Comparison of ENCODE assay signal across 26 cellular contexts in genomic region chr1:154635162-154635561, GRCh38. TPM values are rescaled to one million over a fixed set of nuclear protein-coding genes. Genes with fewer than 3 reads are reported as not detected.
DNase-seq lines count a peak whose midpoint lies in the region; ATAC-seq, FAIRE-seq and TF ChIP-seq lines count a peak whose summit lies in the region.
"Had no signal": no experiment of that assay in that cellular context is flagged by ENCODE, and none has a peak within 500 bp of the region (broad histone marks: within the 10 kb centered on the region; RNA-seq: fewer than 3 reads in every experiment).

No MANE protein-coding gene starts in this region.

- no peak overlapping the region for H2BK120ac ChIP-seq in IMR-90 (ENCODE audit: low read depth, low read length)

- no peak overlapping the region for H3K14ac ChIP-seq in IMR-90 (replicated peaks; ENCODE audit: low read depth, low read length)

- DNase-seq in GM23338 (ENCODE audit: low spot score) (no peak), IMR-90 (no peak), bronchial epithelial cell (ENCODE audit: low read depth) (peak; percentile 4), fibroblast of mammary gland (ENCODE audit: low read depth) (peak; percentile 7), ecto neural progenitor cell (ENCODE audit: low spot score) (no peak), medulla oblongata (ENCODE audit: extremely low spot score) (no peak)
- DNase-seq in stimulated activated CD4-positive, alpha-beta T cell treated with anti-CD3 and anti-CD28 coated beads, Interleukin-2, amount 100 ng/mL, for 24 hours = no peak
- DNase-seq: ACHN; AML-193; BE2C; CD4-positive, alpha-beta T cell; CD8-positive, alpha-beta memory T cell; DMS 273 treated with DMSO at 0.1 percent for 48 hours; DMS53; DMS79 treated with DMSO at 0.1 percent for 48 hours; GF-D8; GM23248; H7; HCEC 1CT had no signal

- H3K79me2 ChIP-seq in GM23338 (replicated peaks; ENCODE audit: insufficient read depth) = no peaks in the 10 kb centered on the region

- peaks cover 5% of the 10 kb centered on the region for H3K27me3 Mint-ChIP-seq in GM23338 (ENCODE audit: insufficient read depth, low read depth, poor library complexity)

- intact Hi-C loops in IMR-90 (cut with micrococcal nuclease) = no loop called here

- H2BK15ac ChIP-seq in IMR-90 (ENCODE audit: low read depth, low read length) = no peak overlapping the region

- H3K27me3 ChIP-seq in GM23338 (ENCODE audit: insufficient read depth) = no peaks in the 10 kb centered on the region
- peaks cover 14% of the 10 kb centered on the region for H3K27me3 ChIP-seq in IMR-90 (ENCODE audit: control insufficient read depth, insufficient read depth, low read length)
- H3K27me3 ChIP-seq in bronchial epithelial cell (ENCODE audit: control insufficient read depth, insufficient read depth, low read length) = no peaks in the 10 kb centered on the region
- H3K27me3 ChIP-seq: BLaER1 treated with 17β-estradiol and CSF1 and Interleukin-3, amounts not matched to agents 10 nM and 100 nM had no signal

- no peak overlapping the region for H3K4ac ChIP-seq in IMR-90 (ENCODE audit: low read depth, low read length)

- no peak overlapping the region for H3K4me3 ChIP-seq in GM23338
- no peak overlapping the region for H3K4me3 ChIP-seq in IMR-90 (ENCODE audit: insufficient read depth, low read depth, low read length)
- no peak overlapping the region for H3K4me3 ChIP-seq in bronchial epithelial cell (ENCODE audit: low read depth, low read length)
- H3K4me3 ChIP-seq in fibroblast of mammary gland (ENCODE audit: control insufficient read depth, low read depth, low read length) = no peak overlapping the region
- H3K4me3 ChIP-seq: BLaER1 treated with 17β-estradiol and CSF1 and Interleukin-3, amounts not matched to agents 10 nM and 100 nM; GM23248 had no signal

- H2AK9ac ChIP-seq in IMR-90 (replicated peaks; ENCODE audit: low read depth, low read length, poor library complexity) = no peak overlapping the region

- H3K27ac ChIP-seq in GM23338 (ENCODE audit: low read depth) (no peak overlapping the region), IMR-90 (ENCODE audit: insufficient read depth, low read length) (no peak overlapping the region)
- H3K27ac ChIP-seq: BLaER1 treated with 17β-estradiol and CSF1 and Interleukin-3, amounts not matched to agents 10 nM and 100 nM; GM23248 had no signal

- H2AFZ ChIP-seq in GM23338 (peak overlapping the region; percentile 63; the same call in 1 of the 2 replicates), IMR-90 (replicated peaks; ENCODE audit: low read length, poor library complexity) (no peak overlapping the region)
- H2AFZ ChIP-seq: GM23248 had no signal

- H3K4me2 ChIP-seq in GM23338 (no peak overlapping the region), IMR-90 (ENCODE audit: low read depth, low read length) (no peak overlapping the region)
- H3K4me2 ChIP-seq: BLaER1 treated with 17β-estradiol and CSF1 and Interleukin-3, amounts not matched to agents 10 nM and 100 nM had no signal

- no peak overlapping the region for H3K27ac Mint-ChIP-seq in GM23338
- H3K27ac Mint-ChIP-seq: CD14-positive monocyte; CD4-positive, alpha-beta T cell; CD8-positive, alpha-beta memory T cell had no signal

- in situ Hi-C loops in IMR-90 (cut with MboI; ENCODE audit: low sequenced_read_pairs) = no loop called here

- peaks cover 5% of the 10 kb centered on the region; the same call in 1 of the 2 replicates for H3K9me3 ChIP-seq in IMR-90 (ENCODE audit: control insufficient read depth, insufficient read depth, low read length)
- H3K9me3 ChIP-seq: BE2C had no signal

- dilution Hi-C loops in IMR-90 (cut with HindIII; ENCODE audit: low sequenced_read_pairs, unreplicated experiment) = no loop called here

- no peaks in the 10 kb centered on the region for H3K4me1 ChIP-seq in GM23338 (ENCODE audit: insufficient read depth)
- H3K4me1 ChIP-seq in IMR-90 (ENCODE audit: control insufficient read depth, insufficient read depth, low read length) = no peaks in the 10 kb centered on the region
- H3K4me1 ChIP-seq: BE2C; BLaER1 treated with 17β-estradiol and CSF1 and Interleukin-3, amounts not matched to agents 10 nM and 100 nM had no signal

- BruUV-seq in IMR-90 (replicated peaks; lab: Mats Ljungman, UMichigan) = no TSS peak

- H3K9ac ChIP-seq in IMR-90 (ENCODE audit: low read depth, low read length) = no peak overlapping the region
- H3K9ac ChIP-seq: BLaER1 treated with 17β-estradiol and CSF1 and Interleukin-3, amounts not matched to agents 10 nM and 100 nM; GM23248 had no signal

- no peak overlapping the region for H2BK5ac ChIP-seq in IMR-90 (ENCODE audit: low read depth, low read length, poor library complexity, severe bottlenecking)

- no peak overlapping the region for H3K23ac ChIP-seq in IMR-90 (ENCODE audit: low read depth, low read length)

- H3K18ac ChIP-seq in IMR-90 (ENCODE audit: low read depth, low read length) = no peak overlapping the region

- no CpG with 5 or more reads among the region's 2 CpGs for WGBS in IMR-90 (ENCODE audit: extremely low coverage in 2 of 2, insufficient read length in 1 of 2), 2 experiments

- TF ChIP-seq CTCF in GM23338 (conservative IDR thresholded peaks at IDR 0.05; ENCODE audit: low read depth in 2 of 2) = no peak
- no peak for TF ChIP-seq CTCF in IMR-90 (conservative IDR thresholded peaks at IDR 0.05; ENCODE audit: low read depth, low read length)
- TF ChIP-seq CTCF in bronchial epithelial cell (IDR thresholded peaks at IDR 0.05; ENCODE audit: insufficient read depth, low read length, severe bottlenecking) = no peak
- TF ChIP-seq CTCF in fibroblast of mammary gland (conservative IDR thresholded peaks at IDR 0.05; ENCODE audit: control insufficient read depth, insufficient read depth, low read depth, low read length) = no peak

- H4K5ac ChIP-seq in IMR-90 (ENCODE audit: low read depth, low read length) = no peak overlapping the region

- H3K9me3 Mint-ChIP-seq in GM23338 = peaks cover 17% of the 10 kb centered on the region; the same call in 2 of the 3 replicates

- CTCF ChIA-PET in IMR-90 (lab: Yijun Ruan, JAX) = no interaction called here

- no peaks in the 10 kb centered on the region; the same call in 1 of the 2 replicates for H3K9me2 ChIP-seq in GM23338 (ENCODE audit: insufficient read depth)

- no peak overlapping the region for H4K8ac ChIP-seq in IMR-90 (ENCODE audit: low read depth in 2 of 2, low read length in 2 of 2)

- H3F3A ChIP-seq in GM23338 (replicated peaks; ENCODE audit: low read depth) = no peaks in the 10 kb centered on the region

- H3K56ac ChIP-seq in IMR-90 (ENCODE audit: extremely low read depth, insufficient read depth, low read length) = no peak overlapping the region

- ATAC-seq in GM23338 (no peak), IMR-90 (ENCODE audit: low read depth) (no peak), GM19023 (IDR thresholded peaks at IDR 0.05; ENCODE audit: unreplicated experiment) (no peak)

- no peak for TF ChIP-seq RAD21 in IMR-90 (IDR thresholded peaks at IDR 0.05; ENCODE audit: low read length)

- H3K36me3 Mint-ChIP-seq in GM23338 (ENCODE audit: low read depth) = no peaks in the 10 kb centered on the region; the same call in 2 of the 3 replicates
- H3K36me3 Mint-ChIP-seq: CD14-positive monocyte had no signal

- H3K36me3 ChIP-seq in GM23338 (ENCODE audit: insufficient read depth) = no peaks in the 10 kb centered on the region
- H3K36me3 ChIP-seq in IMR-90 (ENCODE audit: control insufficient read depth, insufficient read depth, low read length) = no peaks in the 10 kb centered on the region
- no peaks in the 10 kb centered on the region for H3K36me3 ChIP-seq in bronchial epithelial cell (ENCODE audit: control insufficient read depth, insufficient read depth, low read length)
- H3K36me3 ChIP-seq: BE2C had no signal

- no peak for FAIRE-seq in bronchial epithelial cell (lab: Jason Lieb, UNC)
- FAIRE-seq: A204.1, D721Med, GM12891, GM18507 had no signal

- TF ChIP-seq POLR2A in IMR-90 (IDR thresholded peaks at IDR 0.05; ENCODE audit: low read depth, low read length) = no peak

- no peak overlapping the region for H3K4me3 Mint-ChIP-seq in GM23338
- H3K4me3 Mint-ChIP-seq: CD14-positive monocyte; CD4-positive, alpha-beta T cell; CD8-positive, alpha-beta memory T cell had no signal

- H4K20me1 ChIP-seq in GM23338 (replicated peaks; ENCODE audit: insufficient read depth) (no peaks in the 10 kb centered on the region), IMR-90 (ENCODE audit: insufficient read depth, low read length) (no peaks in the 10 kb centered on the region)
- H4K20me1 ChIP-seq: BLaER1 treated with 17β-estradiol and CSF1 and Interleukin-3, amounts not matched to agents 10 nM and 100 nM had no signal

- no peaks in the 10 kb centered on the region for H3K9me1 ChIP-seq in IMR-90 (ENCODE audit: insufficient read depth, low read length)

- POLR2A ChIA-PET in IMR-90 (lab: Charles Lee; ENCODE audit: unreplicated experiment) = no interaction called here

- H3K79me1 ChIP-seq in IMR-90 (ENCODE audit: low read depth in 1 of 2, low read length in 2 of 2) = no peaks in the 10 kb centered on the region

- no peak overlapping the region for H4K91ac ChIP-seq in IMR-90 (ENCODE audit: insufficient read depth, low read depth, low read length)

- no peak overlapping the region for H2BK20ac ChIP-seq in IMR-90 (ENCODE audit: low read depth, low read length)

- no peaks in the 10 kb centered on the region; the same call in 2 of the 3 replicates for H3K4me1 Mint-ChIP-seq in GM23338
- H3K4me1 Mint-ChIP-seq: CD14-positive monocyte; CD8-positive, alpha-beta memory T cell had no signal

- no peak overlapping the region for H2AK5ac ChIP-seq in IMR-90 (ENCODE audit: low read depth, low read length)

TF ChIP-seq in GM23338, 12 proteins besides CTCF, POLR2A, EP300 and RAD21 (continues in another document):
- no peak for TF ChIP-seq ZNF331 (CRISPR knock-in tag; IDR thresholded peaks at IDR 0.05; ENCODE audit: low read depth)
- TF ChIP-seq ZNF114 (CRISPR knock-in tag; IDR thresholded peaks at IDR 0.05) = no peak
- TF ChIP-seq JUNB (IDR thresholded peaks at IDR 0.05; ENCODE audit: unreplicated experiment) = no peak
- TF ChIP-seq CREB1 (CRISPR knock-in tag; IDR thresholded peaks at IDR 0.05; ENCODE audit: low read depth) = no peak
- TF ChIP-seq POLR2AphosphoS5 (IDR thresholded peaks at IDR 0.05; ENCODE audit: low read depth) = no peak
- TF ChIP-seq STAT1 (IDR thresholded peaks at IDR 0.05; ENCODE audit: unreplicated experiment) = no peak

TF ChIP-seq in IMR-90, 13 proteins besides CTCF, POLR2A, EP300 and RAD21 (continues in another document):
- no peak for TF ChIP-seq NFE2L2 (IDR thresholded peaks at IDR 0.05; ENCODE audit: low read depth, low read length)

RNA-seq across cellular contexts. Expression of gene ADAR, which starts 27.2 kb away (rescaled TPM):
- 188 TPM in 2 replicates for total RNA-seq in GM23338 (2014; rRNA removed; shearing (Covaris generic))
- 80.0 and 96.4 TPM in 2 replicates for polyA plus RNA-seq in GM23338 (2016; fragmentation: Nextera tagmentation; extraction: Ambion mirVana)
- 101 and 131 TPM in 2 replicates for total RNA-seq in IMR-90 (2012; rRNA removed)
- polyA plus RNA-seq in IMR-90 (2012; rRNA removed) = 70.9 and 72.2 TPM in 2 replicates
- polyA plus RNA-seq in IMR-90 (2012; cell fraction: cytosol; rRNA removed) = 28.3 and 36.9 TPM in 2 replicates
- polyA plus RNA-seq in IMR-90 (2012; cell fraction: nucleus; rRNA removed; ENCODE audit: low replicate concordance) = 83.2 and 150 TPM in 2 replicates
- 44.5 and 68.5 TPM in 2 replicates for total RNA-seq in bronchial epithelial cell

Comparison
In these comparisons a context has a peak if more than half of its experiments do, and no peak if none do; other contexts are left out.
1. DNase-seq: peak in bronchial epithelial cell (single experiment) and fibroblast of mammary gland (single experiment); none in GM23338 (single experiment), IMR-90 (single experiment), ecto neural progenitor cell (single experiment), medulla oblongata (single experiment) and stimulated activated CD4-positive, alpha-beta T cell treated with anti-CD3 and anti-CD28 coated beads, Interleukin-2, amount 100 ng/mL, for 24 hours (0 of 2).